ENCODE assay signal across 1 cellular context in the genomic region with DNA sequence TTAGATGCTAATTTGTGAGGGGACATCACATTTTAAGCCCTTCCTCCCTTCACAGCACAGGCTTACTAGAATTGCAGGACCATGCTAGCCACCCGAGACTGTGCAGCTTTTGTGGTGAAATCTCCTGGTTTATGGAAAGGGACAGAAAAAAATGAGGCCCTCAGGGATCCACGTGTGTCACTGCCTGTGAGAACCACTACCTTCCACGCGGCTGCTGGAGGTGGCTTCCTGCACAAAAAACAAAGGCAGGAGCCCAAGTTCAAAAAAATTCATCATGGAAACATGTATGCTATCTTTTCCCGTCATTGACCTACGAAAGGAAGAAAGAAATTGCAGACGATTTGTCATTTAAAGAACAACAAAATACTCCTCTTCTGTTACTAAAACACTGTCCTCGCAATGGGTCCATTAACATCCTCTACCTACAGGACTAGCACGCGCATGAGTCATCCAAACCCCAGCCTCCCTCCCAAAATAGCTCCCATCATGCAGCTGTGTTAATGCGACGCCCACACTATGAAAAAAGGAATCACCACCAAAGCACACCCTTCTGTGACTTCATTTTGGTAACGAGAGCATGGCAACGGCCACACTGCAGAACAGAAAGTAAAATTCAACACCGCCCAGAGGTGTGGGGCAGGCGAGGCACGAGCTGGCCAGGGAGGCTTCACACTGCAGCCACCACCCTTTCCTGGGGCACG.
TF ChIP-seq lines count a peak whose summit lies in the region.

No MANE protein-coding gene starts in this region.

TF ChIP-seq in HEK293, 187 proteins besides CTCF, POLR2A, EP300 and RAD21 (continued from another document):
- no peak for TF ChIP-seq ZNF398 (tag by site-specific recombination; IDR thresholded peaks at IDR 0.05)
- no peak for TF ChIP-seq ZNF133 (tag by site-specific recombination; IDR thresholded peaks at IDR 0.05)
- no peak for TF ChIP-seq ZNF791 (tag by site-specific recombination; IDR thresholded peaks at IDR 0.05)
- no peak for TF ChIP-seq ZNF792 (tag by site-specific recombination; IDR thresholded peaks at IDR 0.05)
- TF ChIP-seq ZNF37A (tag by site-specific recombination; IDR thresholded peaks at IDR 0.05) = no peak
- no peak for TF ChIP-seq KLF9 (tag by site-specific recombination; IDR thresholded peaks at IDR 0.05; ENCODE audit: low read depth)
- TF ChIP-seq ZFHX2 (tag by site-specific recombination; conservative IDR thresholded peaks at IDR 0.05) = peak; percentile 70
- TF ChIP-seq FEZF1 (tag by site-specific recombination; IDR thresholded peaks at IDR 0.05) = no peak
- TF ChIP-seq IKZF3 (tag by site-specific recombination; IDR thresholded peaks at IDR 0.05) = no peak
- no peak for TF ChIP-seq ZNF248 (tag by site-specific recombination; IDR thresholded peaks at IDR 0.05)
- TF ChIP-seq ZNF785 (tag by site-specific recombination; IDR thresholded peaks at IDR 0.05) = no peak
- no peak for TF ChIP-seq ZNF677 (tag by site-specific recombination; IDR thresholded peaks at IDR 0.05)
- 0 out of 2 replicates have a peak, but pooled peaks have one; percentile 41 for TF ChIP-seq EGR2 (tag by site-specific recombination; IDR thresholded peaks at IDR 0.05; ENCODE audit: low read depth)
- no peak for TF ChIP-seq ZNF157 (tag by site-specific recombination; IDR thresholded peaks at IDR 0.05)
- TF ChIP-seq, protein P1, sequence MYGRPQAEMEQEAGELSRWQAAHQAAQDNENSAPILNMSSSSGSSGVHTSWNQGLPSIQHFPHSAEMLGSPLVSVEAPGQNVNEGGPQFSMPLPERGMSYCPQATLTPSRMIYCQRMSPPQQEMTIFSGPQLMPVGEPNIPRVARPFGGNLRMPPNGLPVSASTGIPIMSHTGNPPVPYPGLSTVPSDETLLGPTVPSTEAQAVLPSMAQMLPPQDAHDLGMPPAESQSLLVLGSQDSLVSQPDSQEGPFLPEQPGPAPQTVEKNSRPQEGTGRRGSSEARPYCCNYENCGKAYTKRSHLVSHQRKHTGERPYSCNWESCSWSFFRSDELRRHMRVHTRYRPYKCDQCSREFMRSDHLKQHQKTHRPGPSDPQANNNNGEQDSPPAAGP (tag by site-specific recombination; IDR thresholded peaks at IDR 0.05) = peak; percentile 78
